ENCODE assay signal across 8 cellular contexts in the genomic region with DNA sequence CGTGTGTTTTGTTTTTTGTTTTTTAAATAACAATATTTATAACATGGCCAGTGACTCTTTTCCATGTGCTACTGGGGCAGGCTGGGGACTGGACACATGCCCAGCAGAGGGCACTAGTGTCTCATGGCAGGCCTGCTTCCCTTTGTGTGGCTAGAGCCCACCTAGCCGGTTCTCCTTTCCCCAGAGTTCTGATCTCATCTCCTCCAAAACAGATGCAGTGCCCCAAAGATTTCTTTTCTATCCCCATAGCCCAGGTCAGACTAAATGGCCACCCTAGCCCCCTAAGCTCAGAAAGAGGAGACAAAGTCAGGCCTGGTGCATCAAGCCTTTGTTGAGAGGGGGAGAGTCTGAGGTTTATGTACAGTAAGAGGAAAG. TPM values are rescaled to one million over a fixed set of nuclear protein-coding genes. Genes with fewer than 3 reads are reported as not detected.
DNase-seq lines count a peak whose midpoint lies in the region; ATAC-seq and TF ChIP-seq lines count a peak whose summit lies in the region.

No MANE protein-coding gene starts in this region.

- no peak overlapping the region for H2AFZ ChIP-seq in Karpas-422 (ENCODE audit: low read length)
- H2AFZ ChIP-seq in osteoblast (ENCODE audit: low read length), result no peak overlapping the region

- H4K20me1 ChIP-seq in Karpas-422 (ENCODE audit: insufficient read depth, low read depth, low read length), result no peaks in the 10 kb centered on the region; the same call in 1 of the 2 replicates
- no peaks in the 10 kb centered on the region for H4K20me1 ChIP-seq in osteoblast (ENCODE audit: insufficient read depth, low read length)

- H3K27ac ChIP-seq in Karpas-422 (ENCODE audit: low read length), result no peak overlapping the region
- no peak overlapping the region for H3K27ac ChIP-seq in SJCRH30
- H3K27ac ChIP-seq in osteoblast (ENCODE audit: low read depth, low read length), result no peak overlapping the region
- no peak overlapping the region for H3K27ac ChIP-seq in thoracic aorta

- H3K4me1 ChIP-seq in Karpas-422 (ENCODE audit: low read length), result peaks cover 3% of the 10 kb centered on the region; the same call in 1 of the 2 replicates
- H3K4me1 ChIP-seq in SJCRH30, result no peaks in the 10 kb centered on the region
- H3K4me1 ChIP-seq in osteoblast (ENCODE audit: insufficient read depth, low read length), result no peaks in the 10 kb centered on the region
- peaks cover 14 to 21% of the 10 kb centered on the region in 2 donors for H3K4me1 ChIP-seq in thoracic aorta (ENCODE audit: control insufficient read depth in 1 of 2, low read depth in 2 of 2)

- H3K9me2 ChIP-seq in Karpas-422 (replicated peaks; ENCODE audit: insufficient read depth, low read length), result no peaks in the 10 kb centered on the region

- no peaks in the 10 kb centered on the region for H3K79me2 ChIP-seq in Karpas-422 (ENCODE audit: low read length)
- no peaks in the 10 kb centered on the region for H3K79me2 ChIP-seq in osteoblast (ENCODE audit: insufficient read depth, low read length)

- ATAC-seq in thoracic aorta (ENCODE audit: insufficient number of reproducible peaks, low FRiP score, low read depth) (no peak), HG02798 (IDR thresholded peaks at IDR 0.05; ENCODE audit: poor library complexity, unreplicated experiment) (no peak)

- H3K4me3 ChIP-seq in Karpas-422 (ENCODE audit: low read length), result no peak overlapping the region
- H3K4me3 ChIP-seq in SJCRH30, result no peak overlapping the region
- H3K4me3 ChIP-seq in osteoblast (ENCODE audit: insufficient read depth, low read length), result no peak overlapping the region
- no peak overlapping the region for H3K4me3 ChIP-seq in thoracic aorta

- H3K9ac ChIP-seq in Karpas-422 (ENCODE audit: low read length), result no peak overlapping the region

- DNase-seq in EH (ENCODE audit: low read depth) (peak; percentile 79), Karpas-422 (peak; percentile 90), SJCRH30 (peak; percentile 77 to 89), foreskin melanocyte (peak; percentile 51), osteoblast (ENCODE audit: insufficient read length, low spot score, missing footprints) (peak; percentile 97), thoracic aorta (ENCODE audit: low spot score) (no peak)
- DNase-seq in activated gamma-delta T cell treated with anti-CD3 and anti-CD28 coated beads, Interleukin-2, amount 50 U/mL, for 16 hours (ENCODE audit: low read depth), result peak; percentile 72

- H3K4me2 ChIP-seq in Karpas-422 (ENCODE audit: low read depth, low read length, poor library complexity, severe bottlenecking), result no peak overlapping the region
- no peak overlapping the region for H3K4me2 ChIP-seq in osteoblast (ENCODE audit: insufficient read depth, low read length)

- H3K9me3 ChIP-seq in Karpas-422 (ENCODE audit: low read length) (no peaks in the 10 kb centered on the region), SJCRH30 (replicated peaks) (no peaks in the 10 kb centered on the region), osteoblast (ENCODE audit: low read depth, low read length) (no peaks in the 10 kb centered on the region), thoracic aorta (no peaks in the 10 kb centered on the region)

- peak; percentile 93 for TF ChIP-seq CTCF in osteoblast (IDR thresholded peaks at IDR 0.05; ENCODE audit: extremely low read depth, low read depth, low read length)
- TF ChIP-seq CTCF in thoracic aorta (IDR thresholded peaks at IDR 0.05), result peak; percentile 90

- H3K27me3 ChIP-seq in Karpas-422 (ENCODE audit: low read length), result no peaks in the 10 kb centered on the region
- H3K27me3 ChIP-seq in SJCRH30, result no peaks in the 10 kb centered on the region
- no peaks in the 10 kb centered on the region for H3K27me3 ChIP-seq in osteoblast (ENCODE audit: insufficient read depth, low read length)
- no peaks in the 10 kb centered on the region for H3K27me3 ChIP-seq in thoracic aorta (replicated peaks; ENCODE audit: insufficient read depth)

- H3K36me3 ChIP-seq in Karpas-422 (ENCODE audit: insufficient read depth, low read length) (no peaks in the 10 kb centered on the region), SJCRH30 (peaks cover 41% of the 10 kb centered on the region), osteoblast (ENCODE audit: insufficient read depth, low read length) (peaks cover 54% of the 10 kb centered on the region), thoracic aorta (peaks cover 40% of the 10 kb centered on the region)

RNA-seq across cellular contexts. Expression of a gene that starts 21.2 kb away (rescaled TPM):
- 5.0 and 14.1 TPM in 2 replicates for total RNA-seq in Karpas-422 (2014; rRNA removed; shearing (Covaris generic); ENCODE audit: low replicate concordance)
- total RNA-seq in SJCRH30 (2014; rRNA removed; shearing (Covaris generic)), result 4.4 and 4.9 TPM in 2 replicates
- total RNA-seq in osteoblast (11.6 and 12.4 TPM in 2 replicates), thoracic aorta (10 to 100 TPM; 21.9 to 31.4 TPM)

RNA-seq across cellular contexts. Expression of a gene that starts 39.2 kb away (rescaled TPM):
- total RNA-seq in Karpas-422 (2014; rRNA removed; shearing (Covaris generic); ENCODE audit: low replicate concordance), result 1.1 TPM in 1 of 2 replicates, not detected in the other
- 0.10 and 0.18 TPM in 2 replicates for total RNA-seq in SJCRH30 (2014; rRNA removed; shearing (Covaris generic))
- total RNA-seq in osteoblast (0.59 and 0.72 TPM in 2 replicates), thoracic aorta (under 1 TPM; 0.42 to 0.54 TPM)
